Comparison of ENCODE assay signal across 2 cellular contexts in genomic region chr11:58726594-58727414, GRCh38.
A peak's percentile ranks its signal among the peaks of the same experiment; 100 is the strongest.
TF ChIP-seq lines count a peak whose summit lies in the region.

No MANE protein-coding gene starts in this region.

TF ChIP-seq in K562, 482 proteins besides CTCF, POLR2A, EP300 and RAD21 (continued from another document and continues in another):
- TF ChIP-seq ZNF280B (CRISPR knock-in tag; IDR thresholded peaks at IDR 0.05) (no peak), CBFA2T3 (IDR thresholded peaks at IDR 0.05) (peak; percentile 88), ESRRB (CRISPR knock-in tag; IDR thresholded peaks at IDR 0.05; ENCODE audit: borderline replicate concordance) (no peak), ZNF316 (IDR thresholded peaks at IDR 0.05) (peak; percentile 94), GABPB2 (CRISPR knock-in tag; conservative IDR thresholded peaks at IDR 0.05) (no peak), NFIC (IDR thresholded peaks at IDR 0.05) (peak; percentile 97), ZNF778 (CRISPR knock-in tag; IDR thresholded peaks at IDR 0.05) (no peak), SRF (CRISPR knock-in tag; IDR thresholded peaks at IDR 0.05) (no peak), KLF1 (tag; IDR thresholded peaks at IDR 0.05) (no peak), CHD4 (IDR thresholded peaks at IDR 0.05; ENCODE audit: insufficient read depth, insufficient replicate concordance, low read depth, low read length, poor library complexity, severe bottlenecking) (no peak), SOX6 (IDR thresholded peaks at IDR 0.05) (peak; percentile 59), HSF4 (CRISPR knock-in tag; IDR thresholded peaks at IDR 0.05; ENCODE audit: borderline replicate concordance) (no peak), NONO (IDR thresholded peaks at IDR 0.05; ENCODE audit: low read depth in 2 of 2, low read length in 1 of 2) (no peak), ZNF766 (CRISPR knock-in tag; conservative IDR thresholded peaks at IDR 0.05) (0 out of 2 replicates have a peak, but pooled peaks have one; percentile 62), ELF1 (tag; IDR thresholded peaks at IDR 0.05) (peak; percentile 75), ZEB2 (IDR thresholded peaks at IDR 0.05) (peak; percentile 53; the same call in 1 of the 2 replicates), ARHGAP35 (IDR thresholded peaks at IDR 0.05; ENCODE audit: partially characterized antibody) (no peak), SIX5 (IDR thresholded peaks at IDR 0.05; ENCODE audit: borderline replicate concordance in 1 of 2, insufficient read depth in 1 of 2, low read depth in 1 of 2, low read length in 2 of 2) (no peak), EP400 (IDR thresholded peaks at IDR 0.05) (peak; percentile 61), GTF2F1 (IDR thresholded peaks at IDR 0.05; ENCODE audit: low read depth, low read length) (no peak), POLR2AphosphoS2 (IDR thresholded peaks at IDR 0.05; ENCODE audit: low read length) (no peak), TBL1XR1 (IDR thresholded peaks at IDR 0.05; ENCODE audit: low read length in 2 of 2) (peak in 1 of 2 experiments; percentile 74; a peak in 2 of 4 replicates), MAFK (IDR thresholded peaks at IDR 0.05; ENCODE audit: low read length) (peak; percentile 39; the same call in 1 of the 2 replicates), ZNF184 (CRISPR knock-in tag; IDR thresholded peaks at IDR 0.05) (no peak), WHSC1 (IDR thresholded peaks at IDR 0.05; ENCODE audit: low read length) (no peak), HDAC2 (IDR thresholded peaks at IDR 0.05) (peak; percentile 68; the same call in 1 of the 2 replicates), FOS (IDR thresholded peaks at IDR 0.05; ENCODE audit: extremely low read depth, insufficient read length) (no peak), NCOR1 (IDR thresholded peaks at IDR 0.05) (peak; percentile 72), MTF1 (CRISPR knock-in tag; IDR thresholded peaks at IDR 0.05; ENCODE audit: borderline replicate concordance) (no peak), ZNF239 (CRISPR knock-in tag; IDR thresholded peaks at IDR 0.05) (0 out of 2 replicates have a peak, but pooled peaks have one; percentile 30), ZNF444 (CRISPR knock-in tag; IDR thresholded peaks at IDR 0.05) (no peak), GATAD2B (IDR thresholded peaks at IDR 0.05; ENCODE audit: borderline replicate concordance) (no peak)
- TF ChIP-seq, protein P1, sequence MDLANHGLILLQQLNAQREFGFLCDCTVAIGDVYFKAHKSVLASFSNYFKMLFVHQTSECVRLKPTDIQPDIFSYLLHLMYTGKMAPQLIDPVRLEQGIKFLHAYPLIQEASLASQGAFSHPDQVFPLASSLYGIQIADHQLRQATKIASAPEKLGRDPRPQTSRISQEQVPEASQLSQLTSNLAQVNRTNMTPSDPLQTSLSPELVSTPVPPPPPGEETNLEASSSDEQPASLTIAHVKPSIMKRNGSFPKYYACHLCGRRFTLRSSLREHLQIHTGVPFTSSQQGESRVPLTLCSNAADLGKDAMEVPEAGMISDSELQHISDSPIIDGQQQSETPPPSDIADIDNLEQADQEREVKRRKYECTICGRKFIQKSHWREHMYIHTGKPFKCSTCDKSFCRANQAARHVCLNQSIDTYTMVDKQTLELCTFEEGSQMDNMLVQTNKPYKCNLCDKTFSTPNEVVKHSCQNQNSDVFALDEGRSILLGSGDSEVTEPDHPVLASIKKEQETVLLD (IDR thresholded peaks at IDR 0.05) = no peak
- TF ChIP-seq, protein P2, sequence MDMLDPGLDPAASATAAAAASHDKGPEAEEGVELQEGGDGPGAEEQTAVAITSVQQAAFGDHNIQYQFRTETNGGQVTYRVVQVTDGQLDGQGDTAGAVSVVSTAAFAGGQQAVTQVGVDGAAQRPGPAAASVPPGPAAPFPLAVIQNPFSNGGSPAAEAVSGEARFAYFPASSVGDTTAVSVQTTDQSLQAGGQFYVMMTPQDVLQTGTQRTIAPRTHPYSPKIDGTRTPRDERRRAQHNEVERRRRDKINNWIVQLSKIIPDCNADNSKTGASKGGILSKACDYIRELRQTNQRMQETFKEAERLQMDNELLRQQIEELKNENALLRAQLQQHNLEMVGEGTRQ (CRISPR knock-in tag; IDR thresholded peaks at IDR 0.05) = peak; percentile 56
- TF ChIP-seq, protein P3, sequence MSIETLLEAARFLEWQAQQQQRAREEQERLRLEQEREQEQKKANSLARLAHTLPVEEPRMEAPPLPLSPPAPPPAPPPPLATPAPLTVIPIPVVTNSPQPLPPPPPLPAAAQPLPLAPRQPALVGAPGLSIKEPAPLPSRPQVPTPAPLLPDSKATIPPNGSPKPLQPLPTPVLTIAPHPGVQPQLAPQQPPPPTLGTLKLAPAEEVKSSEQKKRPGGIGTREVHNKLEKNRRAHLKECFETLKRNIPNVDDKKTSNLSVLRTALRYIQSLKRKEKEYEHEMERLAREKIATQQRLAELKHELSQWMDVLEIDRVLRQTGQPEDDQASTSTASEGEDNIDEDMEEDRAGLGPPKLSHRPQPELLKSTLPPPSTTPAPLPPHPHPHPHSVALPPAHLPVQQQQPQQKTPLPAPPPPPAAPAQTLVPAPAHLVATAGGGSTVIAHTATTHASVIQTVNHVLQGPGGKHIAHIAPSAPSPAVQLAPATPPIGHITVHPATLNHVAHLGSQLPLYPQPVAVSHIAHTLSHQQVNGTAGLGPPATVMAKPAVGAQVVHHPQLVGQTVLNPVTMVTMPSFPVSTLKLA (conservative IDR thresholded peaks at IDR 0.05) = peak; percentile 57 to 69

TF ChIP-seq in GM23338, 12 proteins besides CTCF, POLR2A, EP300 and RAD21 (continued from another document):
- no peak for TF ChIP-seq ZNF462 (CRISPR knock-in tag; IDR thresholded peaks at IDR 0.05)
- no peak for TF ChIP-seq POLR2AphosphoS5 (IDR thresholded peaks at IDR 0.05; ENCODE audit: low read depth)
- no peak for TF ChIP-seq ETS1 (IDR thresholded peaks at IDR 0.05)
- TF ChIP-seq, protein P4, sequence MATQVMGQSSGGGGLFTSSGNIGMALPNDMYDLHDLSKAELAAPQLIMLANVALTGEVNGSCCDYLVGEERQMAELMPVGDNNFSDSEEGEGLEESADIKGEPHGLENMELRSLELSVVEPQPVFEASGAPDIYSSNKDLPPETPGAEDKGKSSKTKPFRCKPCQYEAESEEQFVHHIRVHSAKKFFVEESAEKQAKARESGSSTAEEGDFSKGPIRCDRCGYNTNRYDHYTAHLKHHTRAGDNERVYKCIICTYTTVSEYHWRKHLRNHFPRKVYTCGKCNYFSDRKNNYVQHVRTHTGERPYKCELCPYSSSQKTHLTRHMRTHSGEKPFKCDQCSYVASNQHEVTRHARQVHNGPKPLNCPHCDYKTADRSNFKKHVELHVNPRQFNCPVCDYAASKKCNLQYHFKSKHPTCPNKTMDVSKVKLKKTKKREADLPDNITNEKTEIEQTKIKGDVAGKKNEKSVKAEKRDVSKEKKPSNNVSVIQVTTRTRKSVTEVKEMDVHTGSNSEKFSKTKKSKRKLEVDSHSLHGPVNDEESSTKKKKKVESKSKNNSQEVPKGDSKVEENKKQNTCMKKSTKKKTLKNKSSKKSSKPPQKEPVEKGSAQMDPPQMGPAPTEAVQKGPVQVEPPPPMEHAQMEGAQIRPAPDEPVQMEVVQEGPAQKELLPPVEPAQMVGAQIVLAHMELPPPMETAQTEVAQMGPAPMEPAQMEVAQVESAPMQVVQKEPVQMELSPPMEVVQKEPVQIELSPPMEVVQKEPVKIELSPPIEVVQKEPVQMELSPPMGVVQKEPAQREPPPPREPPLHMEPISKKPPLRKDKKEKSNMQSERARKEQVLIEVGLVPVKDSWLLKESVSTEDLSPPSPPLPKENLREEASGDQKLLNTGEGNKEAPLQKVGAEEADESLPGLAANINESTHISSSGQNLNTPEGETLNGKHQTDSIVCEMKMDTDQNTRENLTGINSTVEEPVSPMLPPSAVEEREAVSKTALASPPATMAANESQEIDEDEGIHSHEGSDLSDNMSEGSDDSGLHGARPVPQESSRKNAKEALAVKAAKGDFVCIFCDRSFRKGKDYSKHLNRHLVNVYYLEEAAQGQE (IDR thresholded peaks at IDR 0.05; ENCODE audit: unreplicated experiment) = no peak
- no peak for TF ChIP-seq NANOG (IDR thresholded peaks at IDR 0.05; ENCODE audit: borderline replicate concordance)
- no peak for TF ChIP-seq JUNB (IDR thresholded peaks at IDR 0.05; ENCODE audit: unreplicated experiment)
- TF ChIP-seq ZNF114 (CRISPR knock-in tag; IDR thresholded peaks at IDR 0.05) = no peak
- TF ChIP-seq ZNF331 (CRISPR knock-in tag; IDR thresholded peaks at IDR 0.05; ENCODE audit: low read depth) = no peak
